8 cellular contexts compared by ENCODE assay signal in the genomic region with DNA sequence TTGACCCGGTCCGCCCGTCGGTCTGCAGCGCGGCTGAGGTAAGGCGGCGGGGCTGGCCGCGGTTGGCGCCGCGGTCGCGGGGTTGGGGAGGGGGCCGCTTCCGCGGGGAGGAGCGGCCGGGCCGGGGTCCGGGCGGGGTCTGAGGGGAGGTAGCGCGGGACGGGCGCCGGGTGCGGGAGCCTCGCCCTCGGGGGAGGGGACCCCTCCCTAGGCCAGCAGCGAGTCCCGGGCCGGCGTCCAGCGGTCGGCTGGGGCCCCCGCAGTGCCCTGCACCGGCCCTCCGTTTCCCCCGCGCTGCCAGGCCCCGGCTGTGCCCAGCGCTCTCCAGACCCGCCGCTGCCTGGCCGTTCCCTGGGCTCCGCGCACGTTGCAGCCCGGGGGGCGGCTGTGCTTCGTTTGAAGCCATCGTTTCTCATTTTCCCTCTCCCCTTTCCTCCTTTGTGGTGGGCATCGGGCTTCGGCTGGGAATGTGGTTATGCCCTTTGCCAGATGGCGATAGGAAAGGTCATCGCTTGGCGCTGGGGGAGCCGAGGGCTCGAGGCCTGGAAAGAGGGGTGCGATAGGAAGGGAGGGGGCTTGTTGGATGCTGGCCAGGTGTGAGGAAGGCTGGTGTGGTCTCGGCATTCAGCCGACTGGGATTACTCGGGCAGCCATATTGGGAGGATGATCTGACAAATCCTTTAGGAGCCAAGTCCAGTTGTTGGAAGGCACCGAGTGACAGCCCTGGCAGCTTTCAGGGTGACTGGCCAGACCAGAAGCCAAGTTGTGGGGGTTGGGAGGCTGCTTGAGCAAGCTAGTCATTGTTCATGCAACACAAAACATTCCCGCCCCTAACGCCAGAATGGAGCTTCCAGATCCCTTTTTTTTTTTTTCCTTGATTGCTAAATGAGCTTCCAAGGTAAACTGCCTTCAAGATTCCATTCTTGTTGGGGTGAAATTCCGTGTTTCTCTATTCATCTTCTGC. TPM values are rescaled to one million over a fixed set of nuclear protein-coding genes. Genes with fewer than 3 reads are reported as not detected.
DNase-seq lines count a peak whose midpoint lies in the region; ATAC-seq, FAIRE-seq and TF ChIP-seq lines count a peak whose summit lies in the region.

No MANE protein-coding gene starts in this region.

- ATAC-seq in GM19023 (IDR thresholded peaks at IDR 0.05; ENCODE audit: unreplicated experiment) (peak; percentile 15), HG03565 (IDR thresholded peaks at IDR 0.05; ENCODE audit: unreplicated experiment) (peak; percentile 6), left ventricle myocardium superior (peak; percentile 72), pancreas (peak; percentile 67 to 75 (median 73))

- H3K4me3 ChIP-seq in astrocyte (ENCODE audit: insufficient read depth, low read depth, low read length) (peak overlapping the region; percentile 89), pancreas (peak overlapping the region; percentile 67 to 90 (median 87))

- peak overlapping the region; percentile 98 for H3K9ac ChIP-seq in astrocyte (ENCODE audit: low read length)

- peaks cover 55% of the 10 kb centered on the region for H3K79me2 ChIP-seq in astrocyte (ENCODE audit: insufficient read depth, low read length)

- H4K20me1 ChIP-seq in astrocyte (ENCODE audit: insufficient read depth, low read length), result peaks cover 43% of the 10 kb centered on the region

- peak overlapping the region; percentile 98 for H3K27ac ChIP-seq in astrocyte (ENCODE audit: low read depth, low read length)
- H3K27ac ChIP-seq in pancreas, result peak overlapping the region; percentile 83 to 96 (median 92)

- H3K4me1 ChIP-seq in astrocyte (ENCODE audit: insufficient read depth, low read length) (peaks cover 16% of the 10 kb centered on the region), pancreas (peaks cover 10 to 17% (median 13%) of the 10 kb centered on the region in 3 donors)

- H3K27me3 ChIP-seq in astrocyte (ENCODE audit: insufficient read depth, low read length), result no peaks in the 10 kb centered on the region
- H3K27me3 ChIP-seq in pancreas, result no peaks in the 10 kb centered on the region

- DNase-seq in AG08396 (ENCODE audit: low spot score) (peak; percentile 84), RPMI7951 (ENCODE audit: low read depth) (peak; percentile 81), astrocyte (ENCODE audit: low read depth) (peak; percentile 94), left ventricle myocardium superior (peak; percentile 93), pancreas (peak; percentile 79 to 95 (median 94)), OCI-M2 (lab: John Stamatoyannopoulos, UW; ENCODE audit: unreplicated experiment) (no peak)

- intact Hi-C loops in left ventricle myocardium superior (cut with micrococcal nuclease) (no loop called here), pancreas (cut with DNase I) (no loop called here)

- H3K36me3 Mint-ChIP-seq in astrocyte (ENCODE audit: low read depth, unreplicated experiment), result peaks cover under 1% of the 10 kb centered on the region

- no peaks in the 10 kb centered on the region for H3K27me3 Mint-ChIP-seq in astrocyte (ENCODE audit: low read depth, unreplicated experiment)

- WGBS in pancreas, 2 donors, result 0 to 1% methylated on average over 43 to 69 of the region's 69 CpGs

- peak overlapping the region; percentile 62 for H2AFZ ChIP-seq in astrocyte (ENCODE audit: low read depth, low read length)

- TF ChIP-seq CTCF in astrocyte (IDR thresholded peaks at IDR 0.05; ENCODE audit: insufficient read depth, low read depth, low read length), result no peak
- no peak for TF ChIP-seq CTCF in pancreas (IDR thresholded peaks at IDR 0.05)

- no peaks in the 10 kb centered on the region for H3K9me3 Mint-ChIP-seq in astrocyte (ENCODE audit: unreplicated experiment)

- peak overlapping the region; percentile 91 for H3K27ac Mint-ChIP-seq in astrocyte (ENCODE audit: unreplicated experiment)

- FAIRE-seq in astrocyte (lab: Jason Lieb, UNC), result no peak
- no peak for FAIRE-seq in pancreas (lab: Jason Lieb, UNC)

- no peaks in the 10 kb centered on the region for H3K36me3 ChIP-seq in astrocyte (ENCODE audit: insufficient read depth, low read length)
- H3K36me3 ChIP-seq in pancreas, result no peaks in the 10 kb centered on the region

- no peaks in the 10 kb centered on the region for H3K9me3 ChIP-seq in astrocyte (ENCODE audit: insufficient read depth, low read depth, low read length)
- no peaks in the 10 kb centered on the region for H3K9me3 ChIP-seq in pancreas

- H3K4me3 Mint-ChIP-seq in astrocyte (ENCODE audit: unreplicated experiment), result peak overlapping the region; percentile 91

- H3K4me1 Mint-ChIP-seq in astrocyte (ENCODE audit: low read depth, unreplicated experiment), result peaks cover 19% of the 10 kb centered on the region

- H3K4me2 ChIP-seq in astrocyte (ENCODE audit: low read length), result peak overlapping the region; percentile 87

RNA-seq across cellular contexts. Expression of a gene that starts 0.8 kb away (rescaled TPM):
- 11.9 and 12.5 TPM in 2 replicates for total RNA-seq in RPMI7951 (2014; rRNA removed; shearing (Covaris generic))
- total RNA-seq in astrocyte (74.6 and 75.9 TPM in 2 replicates), left ventricle myocardium superior (69.3 TPM), pancreas (10 to 100 TPM; 18.3 to 26.4 (median 19.7) TPM)
- 1 to 10 TPM; 8.2 TPM for polyA plus RNA-seq in pancreas

Comparison
In these comparisons a context has a peak if more than half of its experiments do, and no peak if none do; other contexts are left out.
1. ATAC-seq: peak in every context shown above with its lines; median percentile 73 in pancreas; 72 in left ventricle myocardium superior; 15 in GM19023; 6 in HG03565.